ENCODE assay signal across 14 cellular contexts in genomic region chrX:68936608-68937007, GRCh38.
DNase-seq lines count a peak whose midpoint lies in the region; ATAC-seq, FAIRE-seq and TF ChIP-seq lines count a peak whose summit lies in the region.
"Had no signal": no experiment of that assay in that cellular context is flagged by ENCODE, and none has a peak within 500 bp of the region (broad histone marks: within the 10 kb centered on the region; RNA-seq: fewer than 3 reads in every experiment).

No MANE protein-coding gene starts in this region.

- H3K27ac ChIP-seq in breast epithelium, result peak overlapping the region in 1 of 2 donors; percentile 63
- no peak overlapping the region for H3K27ac ChIP-seq in mesenchymal stem cell (ENCODE audit: low read length, poor library complexity, severe bottlenecking)
- H3K27ac ChIP-seq: 22Rv1, body of pancreas had no signal

- H3K79me1 ChIP-seq in mesenchymal stem cell (replicated peaks; ENCODE audit: low read length, poor library complexity, severe bottlenecking), result no peaks in the 10 kb centered on the region

- H3K27me3 Mint-ChIP-seq in MCF 10A (ENCODE audit: insufficient read depth, unreplicated experiment), result peaks cover 35% of the 10 kb centered on the region
- H3K27me3 Mint-ChIP-seq: naive thymus-derived CD4-positive, alpha-beta T cell had no signal

- no peaks in the 10 kb centered on the region for H3K9me3 Mint-ChIP-seq in MCF 10A (ENCODE audit: unreplicated experiment)

- intact Hi-C loops in MCF 10A (cut with micrococcal nuclease), result loop anchor here (5.0 to 10.0 kb wide), 2 partner anchors 91 to 102 kb away; no protein-coding TSS in a partner anchor
- intact Hi-C loops in breast epithelium (cut with DNase I; ENCODE audit: low total_unique reads), result no loop called here

- peaks cover 21% of the 10 kb centered on the region for H3K4me1 Mint-ChIP-seq in MCF 10A (ENCODE audit: insufficient read depth, unreplicated experiment)

- peak overlapping the region; percentile 39 to 63 for H2BK12ac ChIP-seq in mesenchymal stem cell (ENCODE audit: low read length in 2 of 2)

- no peak for TF ChIP-seq POLR2A in breast epithelium (IDR thresholded peaks at IDR 0.05)

- POLR2A ChIA-PET in MCF 10A (lab: Yijun Ruan, JAX), result interaction anchor here (1.4 to 1.7 kb wide), 4 partner anchors 9 to 108 kb away, joined by 3 to 6 read pairs (median 4); partner anchors contain the start of gene EFNB1

- H4K8ac ChIP-seq in mesenchymal stem cell (ENCODE audit: low read length), result no peak overlapping the region

- H3K4ac ChIP-seq in mesenchymal stem cell (ENCODE audit: low read depth in 1 of 2, low read length in 2 of 2), result no peak overlapping the region

- peak overlapping the region; percentile 19 for H2BK120ac ChIP-seq in mesenchymal stem cell (ENCODE audit: low read depth, low read length)

- H4K91ac ChIP-seq in mesenchymal stem cell (ENCODE audit: low read length), result no peak overlapping the region

- H3K36me3 ChIP-seq in breast epithelium (no peaks in the 10 kb centered on the region), mesenchymal stem cell (ENCODE audit: control insufficient read depth in 1 of 2, insufficient read depth in 2 of 2, low read depth in 1 of 2, low read length in 2 of 2) (no peaks in the 10 kb centered on the region)

- H3K9me3 ChIP-seq in breast epithelium (no peaks in the 10 kb centered on the region), mesenchymal stem cell (ENCODE audit: control insufficient read depth, low read length) (no peaks in the 10 kb centered on the region)
- H3K9me3 ChIP-seq: body of pancreas had no signal

- H3K4me3 Mint-ChIP-seq in MCF 10A (ENCODE audit: unreplicated experiment), result no peak overlapping the region
- H3K4me3 Mint-ChIP-seq: naive thymus-derived CD4-positive, alpha-beta T cell had no signal

- no TSS peak for BruUV-seq in MCF 10A (replicated peaks; lab: Mats Ljungman, UMichigan)

- no peak overlapping the region for H2AK5ac ChIP-seq in mesenchymal stem cell (ENCODE audit: low read length, severe bottlenecking)

- no peak overlapping the region for H3K4me2 ChIP-seq in mesenchymal stem cell (ENCODE audit: low read length, poor library complexity, severe bottlenecking)

- ATAC-seq in GM21447 (IDR thresholded peaks at IDR 0.05; ENCODE audit: unreplicated experiment), result no peak
- ATAC-seq: body of pancreas; naive thymus-derived CD4-positive, alpha-beta T cell had no signal

- no peak overlapping the region for H2AFZ ChIP-seq in mesenchymal stem cell (ENCODE audit: low read depth, low read length)

- no peak for FAIRE-seq in urothelium cell line (lab: Jason Lieb, UNC)

- CTCF ChIA-PET in MCF 10A (lab: Yijun Ruan, JAX), result interaction anchor here (1.0 kb wide), 2 partner anchors 10 to 107 kb away, joined by 3 read pairs; partner anchors contain the start of gene EFNB1

- peaks cover 6% of the 10 kb centered on the region for H3K36me3 Mint-ChIP-seq in MCF 10A (ENCODE audit: insufficient read depth, unreplicated experiment)
- H3K36me3 Mint-ChIP-seq: naive thymus-derived CD4-positive, alpha-beta T cell had no signal

- H3K14ac ChIP-seq in mesenchymal stem cell (ENCODE audit: low read length in 2 of 2), result no peak overlapping the region

- H2BK5ac ChIP-seq in mesenchymal stem cell (ENCODE audit: low read depth, low read length, poor library complexity, severe bottlenecking), result no peak overlapping the region

- no peak overlapping the region for H3K27ac Mint-ChIP-seq in MCF 10A (ENCODE audit: low read depth, unreplicated experiment)

- peak; percentile 79 for DNase-seq in MCF 10A (ENCODE audit: unreplicated experiment)
- no peak for DNase-seq in breast epithelium (ENCODE audit: low spot score in 2 of 2)
- DNase-seq in cardiac fibroblast (ENCODE audit: low read depth in 2 of 2), result peak; percentile 73 to 90
- peak; percentile 91 for DNase-seq in mesenchymal stem cell
- peak; percentile 66 for DNase-seq in urothelium cell line (ENCODE audit: low spot score)
- no peak for DNase-seq in SIG-M5 (lab: John Stamatoyannopoulos, UW)
- no peak for DNase-seq in DMS53 (lab: John Stamatoyannopoulos, UW)
- DNase-seq: KBM-7; naive thymus-derived CD4-positive, alpha-beta T cell; NCI-H510A treated with DMSO at 0.1 percent for 48 hours; stimulated activated CD4-positive, alpha-beta T cell treated with anti-CD3 and anti-CD28 coated beads, Interleukin-4, amount 100 ng/mL, for 1 hour had no signal

- TF ChIP-seq CTCF in MCF 10A (IDR thresholded peaks at IDR 0.05; ENCODE audit: unreplicated experiment) (no peak), breast epithelium (IDR thresholded peaks at IDR 0.05) (no peak), cardiac fibroblast (IDR thresholded peaks at IDR 0.05; ENCODE audit: low read depth, low read length) (no peak)

- H3K4me1 ChIP-seq in breast epithelium, result no peaks in the 10 kb centered on the region
- peaks cover 8% of the 10 kb centered on the region for H3K4me1 ChIP-seq in mesenchymal stem cell (ENCODE audit: control insufficient read depth, insufficient read depth, low read depth, low read length)
- H3K4me1 ChIP-seq: body of pancreas had no signal

- H3K27me3 ChIP-seq in breast epithelium (peaks cover 0 to 46% of the 10 kb centered on the region in 2 donors), mesenchymal stem cell (ENCODE audit: control insufficient read depth in 1 of 2, insufficient read depth in 1 of 2, low read length in 2 of 2) (peaks cover 0 to 20% of the 10 kb centered on the region in 2 experiments)
- H3K27me3 ChIP-seq: body of pancreas had no signal

- no peak overlapping the region for H2BK15ac ChIP-seq in mesenchymal stem cell (ENCODE audit: low read depth, poor library complexity, severe bottlenecking)

- H3K23ac ChIP-seq in mesenchymal stem cell (ENCODE audit: low read length in 2 of 2), result no peak overlapping the region

- peak overlapping the region in 1 of 2 experiments; percentile 72 for H3K18ac ChIP-seq in mesenchymal stem cell (ENCODE audit: low read depth in 1 of 2, low read length in 2 of 2)

- H3K4me3 ChIP-seq in breast epithelium (no peak overlapping the region), cardiac fibroblast (replicated peaks in 1 of 2; ENCODE audit: low read depth in 2 of 2, low read length in 2 of 2) (no peak overlapping the region), mesenchymal stem cell (ENCODE audit: insufficient read depth in 1 of 2, low read depth in 1 of 2, low read length in 2 of 2) (peak overlapping the region in 1 of 2 experiments; percentile 11)
- H3K4me3 ChIP-seq: body of pancreas had no signal

- H3K9ac ChIP-seq in mesenchymal stem cell (ENCODE audit: low read length), result peak overlapping the region; percentile 34

Comparison
In these comparisons a context has a peak if more than half of its experiments do, and no peak if none do; other contexts are left out.
1. DNase-seq: peak in MCF 10A (single experiment), cardiac fibroblast (2 of 2), mesenchymal stem cell (single experiment) and urothelium cell line (single experiment); none in breast epithelium (0 of 2), SIG-M5 (single experiment) and DMS53 (single experiment).